11 cellular contexts compared by ENCODE assay signal in the genomic region with DNA sequence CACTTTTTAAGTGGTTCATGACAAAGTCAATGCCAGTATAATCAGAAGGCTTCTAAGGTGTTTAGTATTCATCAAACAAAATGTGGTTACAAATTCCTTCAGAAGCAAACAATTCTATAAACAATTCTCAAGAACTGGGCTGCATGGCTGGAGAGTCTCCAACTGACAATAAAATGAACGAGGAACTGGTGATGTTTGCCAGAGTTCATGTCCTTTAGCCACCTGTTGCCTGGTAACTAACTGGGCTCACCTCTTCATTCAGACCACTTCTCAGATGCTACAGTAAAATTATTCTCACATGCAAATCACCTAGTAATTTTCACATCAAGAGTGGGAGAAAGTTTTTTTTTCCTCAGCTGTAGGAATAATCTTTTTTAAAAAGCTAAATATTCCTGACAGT. TPM values are rescaled to one million over a fixed set of nuclear protein-coding genes. Genes with fewer than 3 reads are reported as not detected.
DNase-seq lines count a peak whose midpoint lies in the region; ATAC-seq, FAIRE-seq and TF ChIP-seq lines count a peak whose summit lies in the region.
"Had no signal": no experiment of that assay in that cellular context is flagged by ENCODE, and none has a peak within 500 bp of the region (broad histone marks: within the 10 kb centered on the region; RNA-seq: fewer than 3 reads in every experiment).

No MANE protein-coding gene starts in this region.

- no peak for TF ChIP-seq POLR2A in GM12891 (IDR thresholded peaks at IDR 0.05; ENCODE audit: low read depth, low read length)

- DNase-seq in GM12891 (ENCODE audit: insufficient read length, low spot score), result no peak
- no peak for DNase-seq in NCI-H345 (lab: John Stamatoyannopoulos, UW)
- DNase-seq in HUDEP-2 (lab: John Stamatoyannopoulos, UW; ENCODE audit: unreplicated experiment in 76 of 76), result no peak
- no peak for DNase-seq in COR-L47 (lab: John Stamatoyannopoulos, UW)
- DNase-seq in GM10266 (ENCODE audit: extremely low spot score), result no peak
- DNase-seq: Peyer's patch; stimulated activated CD4-positive, alpha-beta T cell treated with anti-CD3 and anti-CD28 coated beads, Interleukin-2, amount 100 ng/mL, for 48 hours had no signal

- TF ChIP-seq CTCF in GM10266 (IDR thresholded peaks at IDR 0.05; ENCODE audit: control insufficient read depth, insufficient read depth, low read depth, missing control alignments), result no peak

- ATAC-seq in GM21390 (IDR thresholded peaks at IDR 0.05; ENCODE audit: unreplicated experiment), result peak; percentile 69
- ATAC-seq in HG03558 (IDR thresholded peaks at IDR 0.05; ENCODE audit: extremely low read depth, unreplicated experiment), result peak; percentile 47

- FAIRE-seq in GM12891 (lab: Jason Lieb, UNC), result peak; percentile 81
- FAIRE-seq in colon (lab: Jason Lieb, UNC), result peak; percentile 47
- FAIRE-seq: urothelium cell line had no signal

TF ChIP-seq in GM12891, 5 proteins besides CTCF, POLR2A, EP300 and RAD21:
- TF ChIP-seq PAX5 (IDR thresholded peaks at IDR 0.05; ENCODE audit: insufficient read depth, low read length, severe bottlenecking), result no peak
- no peak for TF ChIP-seq POU2F2 (IDR thresholded peaks at IDR 0.05; ENCODE audit: low read depth, low read length)
- peak; percentile 48; the same call in 1 of the 2 replicates for TF ChIP-seq SPI1 (IDR thresholded peaks at IDR 0.05; ENCODE audit: low read depth, low read length)
- TF ChIP-seq TAF1 (IDR thresholded peaks at IDR 0.05; ENCODE audit: low read depth, low read length), result no peak
- no peak for TF ChIP-seq POLR2AphosphoS5 (IDR thresholded peaks at IDR 0.05; ENCODE audit: low read depth, low read length)

RNA-seq across cellular contexts. Expression of gene CAMK2D, which starts 53.3 kb away (rescaled TPM):
- 11.1 TPM for polyA plus RNA-seq in GM12891 (2012; ENCODE audit: low read depth, missing spikeins)
